ENCODE assay signal across 8 cellular contexts in genomic region chrX:40105016-40105790, GRCh38. TPM values are rescaled to one million over a fixed set of nuclear protein-coding genes. Genes with fewer than 3 reads are reported as not detected.
DNase-seq lines count a peak whose midpoint lies in the region; ATAC-seq and TF ChIP-seq lines count a peak whose summit lies in the region.

No MANE protein-coding gene starts in this region.

- peak; percentile 56 for DNase-seq in activated CD4-positive, alpha-beta T cell treated with anti-CD3 and anti-CD28 coated beads for 36 hours
- DNase-seq in activated CD4-positive, alpha-beta T cell treated with anti-CD3 and anti-CD28 coated beads for 1 hour: no peak
- no peak for DNase-seq in activated CD4-positive, alpha-beta memory T cell treated with anti-CD3 and anti-CD28 coated beads for 36 hours
- peak in 1 of 2 donors; percentile 58 for DNase-seq in foreskin fibroblast
- DNase-seq in osteoblast (ENCODE audit: insufficient read length, low spot score, missing footprints): peak; percentile 95
- DNase-seq in SIG-M5 (lab: John Stamatoyannopoulos, UW): no peak
- no peak for DNase-seq in HuH-7 (ENCODE audit: low spot score)

- no peaks in the 10 kb centered on the region for H3K36me3 Mint-ChIP-seq in activated CD4-positive, alpha-beta T cell treated with anti-CD3 and anti-CD28 coated beads for 36 hours (ENCODE audit: low read depth)
- H3K36me3 Mint-ChIP-seq in activated CD4-positive, alpha-beta memory T cell treated with anti-CD3 and anti-CD28 coated beads for 36 hours: no peaks in the 10 kb centered on the region

- peaks cover 12% of the 10 kb centered on the region for H3K4me1 ChIP-seq in osteoblast (ENCODE audit: insufficient read depth, low read length)

- peaks cover 4% of the 10 kb centered on the region for H4K20me1 ChIP-seq in osteoblast (ENCODE audit: insufficient read depth, low read length)

- POLR2A ChIA-PET in activated CD4-positive, alpha-beta T cell treated with anti-CD3 and anti-CD28 coated beads for 36 hours (lab: Charles Lee): interaction anchor here (0.7 to 1.0 kb wide), 2 partner anchors 12 to 69 kb away, joined by 3 to 5 read pairs; no protein-coding TSS in a partner anchor
- POLR2A ChIA-PET in activated CD4-positive, alpha-beta memory T cell treated with anti-CD3 and anti-CD28 coated beads for 36 hours (lab: Charles Lee): interaction anchor here (0.5 to 1.6 kb wide), 7 partner anchors 7 to 373 kb away, joined by 3 to 7 read pairs (median 4); partner anchors contain the start of gene BCOR

- no peaks in the 10 kb centered on the region for H3K79me2 ChIP-seq in osteoblast (ENCODE audit: insufficient read depth, low read length)

- peak overlapping the region; percentile 54 for H3K4me2 ChIP-seq in osteoblast (ENCODE audit: insufficient read depth, low read length)

- peaks cover 47% of the 10 kb centered on the region for H3K27me3 ChIP-seq in osteoblast (ENCODE audit: insufficient read depth, low read length)

- no peak for TF ChIP-seq CTCF in foreskin fibroblast (IDR thresholded peaks at IDR 0.05; ENCODE audit: low read depth, low read length)
- no peak for TF ChIP-seq CTCF in osteoblast (IDR thresholded peaks at IDR 0.05; ENCODE audit: extremely low read depth, low read depth, low read length)

- H3K36me3 ChIP-seq in osteoblast (ENCODE audit: insufficient read depth, low read length): no peaks in the 10 kb centered on the region

- no peak overlapping the region for H3K27ac ChIP-seq in osteoblast (ENCODE audit: low read depth, low read length)

- CTCF ChIA-PET in activated CD4-positive, alpha-beta T cell treated with anti-CD3 and anti-CD28 coated beads for 36 hours (lab: Charles Lee): interaction anchor here (0.7 kb wide), 1 partner anchor 121 kb away, joined by 3 read pairs; no protein-coding TSS in a partner anchor
- CTCF ChIA-PET in activated CD4-positive, alpha-beta memory T cell treated with anti-CD3 and anti-CD28 coated beads for 36 hours (lab: Charles Lee): interaction anchor here (1.6 kb wide), 1 partner anchor 12 kb away, joined by 4 read pairs; no protein-coding TSS in a partner anchor

- peaks cover 13% of the 10 kb centered on the region for H3K4me1 Mint-ChIP-seq in activated CD4-positive, alpha-beta T cell treated with anti-CD3 and anti-CD28 coated beads for 36 hours
- H3K4me1 Mint-ChIP-seq in activated CD4-positive, alpha-beta memory T cell treated with anti-CD3 and anti-CD28 coated beads for 36 hours (ENCODE audit: low read depth): peaks cover 10% of the 10 kb centered on the region

- peak overlapping the region; percentile 72 for H3K4me3 Mint-ChIP-seq in activated CD4-positive, alpha-beta T cell treated with anti-CD3 and anti-CD28 coated beads for 36 hours
- peak overlapping the region; percentile 76 for H3K4me3 Mint-ChIP-seq in activated CD4-positive, alpha-beta memory T cell treated with anti-CD3 and anti-CD28 coated beads for 36 hours

- H2AFZ ChIP-seq in osteoblast (ENCODE audit: low read length): no peak overlapping the region

- H3K27me3 Mint-ChIP-seq in activated CD4-positive, alpha-beta T cell treated with anti-CD3 and anti-CD28 coated beads for 36 hours: no peaks in the 10 kb centered on the region
- H3K27me3 Mint-ChIP-seq in activated CD4-positive, alpha-beta memory T cell treated with anti-CD3 and anti-CD28 coated beads for 36 hours: no peaks in the 10 kb centered on the region

- intact Hi-C loops in activated CD4-positive, alpha-beta T cell treated with anti-CD3 and anti-CD28 coated beads for 36 hours (cut with DNase I, micrococcal nuclease): loop anchor here (5.0 to 10.0 kb wide), 5 partner anchors 47 to 1298 kb away; partner anchors contain the start of genes DDX3X (in 1 of the 2), MED14 (in 1 of the 2) and USP9X (in 1 of the 2)
- intact Hi-C loops in activated CD4-positive, alpha-beta memory T cell treated with anti-CD3 and anti-CD28 coated beads for 36 hours (cut with micrococcal nuclease): no loop called here

- H3K9me3 ChIP-seq in osteoblast (ENCODE audit: low read depth, low read length): no peaks in the 10 kb centered on the region

- H3K4me3 ChIP-seq in foreskin fibroblast (ENCODE audit: low read depth in 1 of 2, low read length in 2 of 2) (peak overlapping the region; percentile 36 to 54), osteoblast (ENCODE audit: insufficient read depth, low read length) (peak overlapping the region; percentile 67)

- ATAC-seq in activated CD4-positive, alpha-beta T cell treated with anti-CD3 and anti-CD28 coated beads for 36 hours: peak; percentile 24
- peak; percentile 42 for ATAC-seq in HG03432 (IDR thresholded peaks at IDR 0.05; ENCODE audit: unreplicated experiment)

- peak overlapping the region; percentile 42 for H3K27ac Mint-ChIP-seq in activated CD4-positive, alpha-beta T cell treated with anti-CD3 and anti-CD28 coated beads for 36 hours
- peak overlapping the region; percentile 58 for H3K27ac Mint-ChIP-seq in activated CD4-positive, alpha-beta memory T cell treated with anti-CD3 and anti-CD28 coated beads for 36 hours

- H3K9me3 Mint-ChIP-seq in activated CD4-positive, alpha-beta T cell treated with anti-CD3 and anti-CD28 coated beads for 36 hours (ENCODE audit: low read depth): no peaks in the 10 kb centered on the region
- no peaks in the 10 kb centered on the region for H3K9me3 Mint-ChIP-seq in activated CD4-positive, alpha-beta memory T cell treated with anti-CD3 and anti-CD28 coated beads for 36 hours

RNA-seq across cellular contexts. Expression of gene BCOR, which starts 7.4 kb away (rescaled TPM):
- total RNA-seq in activated CD4-positive, alpha-beta T cell treated with anti-CD3 and anti-CD28 coated beads for 36 hours: 10 to 100 TPM; 34.7 to 51.1 TPM
- 10 to 100 TPM; 33.7 to 35.0 TPM for total RNA-seq in activated CD4-positive, alpha-beta memory T cell treated with anti-CD3 and anti-CD28 coated beads for 36 hours
- total RNA-seq in osteoblast: 14.7 and 14.8 TPM in 2 replicates

Comparison
In these comparisons a context has a peak if more than half of its experiments do, and no peak if none do; other contexts are left out.
1. DNase-seq: peak in activated CD4-positive, alpha-beta T cell treated with anti-CD3 and anti-CD28 coated beads for 36 hours (single experiment) and osteoblast (single experiment); none in activated CD4-positive, alpha-beta T cell treated with anti-CD3 and anti-CD28 coated beads for 1 hour (single experiment), activated CD4-positive, alpha-beta memory T cell treated with anti-CD3 and anti-CD28 coated beads for 36 hours (single experiment), SIG-M5 (single experiment) and HuH-7 (single experiment).